11 cellular contexts compared by ENCODE assay signal in the genomic region with DNA sequence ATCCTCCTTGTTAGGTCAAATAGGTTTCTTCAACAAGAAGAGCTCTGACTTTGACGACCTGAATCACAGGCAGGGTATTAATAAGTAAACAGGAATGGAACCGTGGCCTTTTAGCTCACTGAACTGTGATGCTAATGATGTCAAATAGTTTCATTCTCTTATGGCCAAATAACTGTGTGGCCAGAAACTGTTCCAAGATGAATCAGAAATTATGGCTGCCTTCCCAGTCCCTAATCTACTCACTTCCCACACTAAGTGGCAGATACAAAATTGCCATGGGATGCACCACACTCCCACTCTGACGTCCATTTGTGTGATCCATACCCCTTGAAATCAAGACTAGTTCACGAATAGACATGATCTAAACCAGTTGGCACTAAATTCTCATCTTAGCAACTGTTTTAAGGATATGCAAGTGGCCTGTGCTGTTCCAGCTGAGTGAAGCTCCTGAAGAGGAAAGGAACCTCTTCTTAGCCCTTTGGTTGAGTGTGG.
DNase-seq lines count a peak whose midpoint lies in the region; TF ChIP-seq lines count a peak whose summit lies in the region.
"Had no signal": no experiment of that assay in that cellular context is flagged by ENCODE, and none has a peak within 500 bp of the region (broad histone marks: within the 10 kb centered on the region; RNA-seq: fewer than 3 reads in every experiment).

No MANE protein-coding gene starts in this region.

- TF ChIP-seq EP300 in SK-N-SH (IDR thresholded peaks at IDR 0.05; ENCODE audit: borderline replicate concordance in 1 of 2, low read depth in 1 of 2, low read length in 1 of 2) = peak in 1 of 2 experiments; percentile 88; a peak in 2 of 4 replicates

- peak; percentile 59 for DNase-seq in Daoy (ENCODE audit: low read depth)
- no peak for DNase-seq in SK-N-SH
- peak; percentile 93 for DNase-seq in fibroblast of villous mesenchyme (ENCODE audit: low read depth)
- peak; percentile 100 for DNase-seq in renal cortical epithelial cell (ENCODE audit: low read depth)
- DNase-seq in OCI-M2 (lab: John Stamatoyannopoulos, UW; ENCODE audit: unreplicated experiment) = no peak
- DNase-seq in activated CD4-positive, alpha-beta T cell treated with anti-CD3 and anti-CD28 coated beads for 4 hours = no peak
- no peak for DNase-seq in stimulated activated naive CD4-positive, alpha-beta T cell (lab: John Stamatoyannopoulos, UW)
- DNase-seq in SIG-M5 (lab: John Stamatoyannopoulos, UW) = no peak
- DNase-seq: DND-41, NCI-H146 had no signal

- H3K4me1 ChIP-seq in SK-N-SH (ENCODE audit: control insufficient read depth in 1 of 2, insufficient read depth in 2 of 2, low read depth in 1 of 2, low read length in 1 of 2) = peaks cover 6 to 14% of the 10 kb centered on the region in 2 experiments
- H3K4me1 ChIP-seq: prostate gland had no signal

- H3K36me3 ChIP-seq in SK-N-SH (replicated peaks in 1 of 2; ENCODE audit: control insufficient read depth in 1 of 2, insufficient read depth in 2 of 2, low read length in 1 of 2) = no peaks in the 10 kb centered on the region
- H3K36me3 ChIP-seq: prostate gland had no signal

- H3K9me2 ChIP-seq in SK-N-SH = no peaks in the 10 kb centered on the region

- H3F3A ChIP-seq in SK-N-SH (replicated peaks; ENCODE audit: insufficient read depth) = peaks cover 31% of the 10 kb centered on the region

- no peak overlapping the region for H2AFZ ChIP-seq in SK-N-SH (ENCODE audit: low read depth)

- H3K9me3 ChIP-seq in SK-N-SH = no peaks in the 10 kb centered on the region
- H3K9me3 ChIP-seq: prostate gland had no signal

- H3K9ac ChIP-seq in SK-N-SH = peak overlapping the region; percentile 59; the same call in 1 of the 2 replicates

- no peak for TF ChIP-seq RAD21 in SK-N-SH (IDR thresholded peaks at IDR 0.05; ENCODE audit: low read length)

- no peaks in the 10 kb centered on the region for H4K20me1 ChIP-seq in SK-N-SH (ENCODE audit: insufficient read depth)

- CTCF ChIA-PET in SK-N-SH (lab: Yijun Ruan, JAX) = interaction anchor here (0.6 to 1.0 kb wide), 2 partner anchors 13 to 25 kb away, joined by 3 read pairs; no protein-coding TSS in a partner anchor

- POLR2A ChIA-PET in SK-N-SH (lab: Yijun Ruan, JAX) = no interaction called here

- H3K4me2 ChIP-seq in SK-N-SH = no peak overlapping the region

- TF ChIP-seq CTCF in SK-N-SH (IDR thresholded peaks at IDR 0.05) (no peak), fibroblast of villous mesenchyme (IDR thresholded peaks at IDR 0.05; ENCODE audit: insufficient read depth, low read depth, low read length) (no peak)

- H3K4me3 ChIP-seq in SK-N-SH (ENCODE audit: low read depth in 2 of 2, low read length in 1 of 2) (no peak overlapping the region), fibroblast of villous mesenchyme (ENCODE audit: low read depth, low read length) (no peak overlapping the region)
- H3K4me3 ChIP-seq: prostate gland had no signal

- no peaks in the 10 kb centered on the region for H3K79me2 ChIP-seq in SK-N-SH (ENCODE audit: insufficient read depth)

- 21% methylated on average over 4 of the region's 4 CpGs for WGBS in SK-N-SH (ENCODE audit: low lambda C conversion rate)

- peak overlapping the region; percentile 51 to 97 for H3K27ac ChIP-seq in SK-N-SH (ENCODE audit: low read depth in 2 of 2, low read length in 1 of 2)
- H3K27ac ChIP-seq: prostate gland had no signal

- no peaks in the 10 kb centered on the region for H3K27me3 ChIP-seq in SK-N-SH (ENCODE audit: insufficient read depth)

TF ChIP-seq in SK-N-SH, 30 proteins besides CTCF, POLR2A, EP300 and RAD21:
- TF ChIP-seq, protein P1, sequence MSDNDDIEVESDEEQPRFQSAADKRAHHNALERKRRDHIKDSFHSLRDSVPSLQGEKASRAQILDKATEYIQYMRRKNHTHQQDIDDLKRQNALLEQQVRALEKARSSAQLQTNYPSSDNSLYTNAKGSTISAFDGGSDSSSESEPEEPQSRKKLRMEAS (IDR thresholded peaks at IDR 0.05; ENCODE audit: low read depth) = peak; percentile 19; the same call in 1 of the 2 replicates
- no peak for TF ChIP-seq RFX5 (IDR thresholded peaks at IDR 0.05; ENCODE audit: low read length)
- TF ChIP-seq FOSL2 (IDR thresholded peaks at IDR 0.05; ENCODE audit: borderline replicate concordance, low read depth) = peak; percentile 83; the same call in 1 of the 2 replicates
- TF ChIP-seq POLR2AphosphoS5 (IDR thresholded peaks at IDR 0.05; ENCODE audit: low read depth, low read length) = peak; percentile 13; the same call in 1 of the 2 replicates
- no peak for TF ChIP-seq SMC3 (IDR thresholded peaks at IDR 0.05; ENCODE audit: low read depth, low read length)
- no peak for TF ChIP-seq MEF2A (IDR thresholded peaks at IDR 0.05; ENCODE audit: borderline replicate concordance, low read depth)
- TF ChIP-seq, protein P2, sequence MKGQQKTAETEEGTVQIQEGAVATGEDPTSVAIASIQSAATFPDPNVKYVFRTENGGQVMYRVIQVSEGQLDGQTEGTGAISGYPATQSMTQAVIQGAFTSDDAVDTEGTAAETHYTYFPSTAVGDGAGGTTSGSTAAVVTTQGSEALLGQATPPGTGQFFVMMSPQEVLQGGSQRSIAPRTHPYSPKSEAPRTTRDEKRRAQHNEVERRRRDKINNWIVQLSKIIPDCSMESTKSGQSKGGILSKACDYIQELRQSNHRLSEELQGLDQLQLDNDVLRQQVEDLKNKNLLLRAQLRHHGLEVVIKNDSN (IDR thresholded peaks at IDR 0.05; ENCODE audit: borderline replicate concordance, low read depth) = no peak
- TF ChIP-seq YY1 (IDR thresholded peaks at IDR 0.05; ENCODE audit: low read depth) = no peak
- no peak for TF ChIP-seq GABPA (IDR thresholded peaks at IDR 0.05; ENCODE audit: low read depth)
- peak; percentile 98 for TF ChIP-seq NFIC (IDR thresholded peaks at IDR 0.05; ENCODE audit: borderline replicate concordance)
- TF ChIP-seq RXRA (IDR thresholded peaks at IDR 0.05; ENCODE audit: borderline replicate concordance, low read depth) = no peak; the same call in 1 of the 2 replicates
- TF ChIP-seq TCF12 (IDR thresholded peaks at IDR 0.05) = peak; percentile 80
- TF ChIP-seq, protein P3, sequence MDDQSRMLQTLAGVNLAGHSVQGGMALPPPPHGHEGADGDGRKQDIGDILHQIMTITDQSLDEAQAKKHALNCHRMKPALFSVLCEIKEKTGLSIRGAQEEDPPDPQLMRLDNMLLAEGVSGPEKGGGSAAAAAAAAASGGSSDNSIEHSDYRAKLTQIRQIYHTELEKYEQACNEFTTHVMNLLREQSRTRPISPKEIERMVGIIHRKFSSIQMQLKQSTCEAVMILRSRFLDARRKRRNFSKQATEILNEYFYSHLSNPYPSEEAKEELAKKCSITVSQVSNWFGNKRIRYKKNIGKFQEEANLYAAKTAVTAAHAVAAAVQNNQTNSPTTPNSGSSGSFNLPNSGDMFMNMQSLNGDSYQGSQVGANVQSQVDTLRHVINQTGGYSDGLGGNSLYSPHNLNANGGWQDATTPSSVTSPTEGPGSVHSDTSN (IDR thresholded peaks at IDR 0.05) = peak; percentile 80
- peak; percentile 80 for TF ChIP-seq JUND (IDR thresholded peaks at IDR 0.05)
- TF ChIP-seq, protein P4, sequence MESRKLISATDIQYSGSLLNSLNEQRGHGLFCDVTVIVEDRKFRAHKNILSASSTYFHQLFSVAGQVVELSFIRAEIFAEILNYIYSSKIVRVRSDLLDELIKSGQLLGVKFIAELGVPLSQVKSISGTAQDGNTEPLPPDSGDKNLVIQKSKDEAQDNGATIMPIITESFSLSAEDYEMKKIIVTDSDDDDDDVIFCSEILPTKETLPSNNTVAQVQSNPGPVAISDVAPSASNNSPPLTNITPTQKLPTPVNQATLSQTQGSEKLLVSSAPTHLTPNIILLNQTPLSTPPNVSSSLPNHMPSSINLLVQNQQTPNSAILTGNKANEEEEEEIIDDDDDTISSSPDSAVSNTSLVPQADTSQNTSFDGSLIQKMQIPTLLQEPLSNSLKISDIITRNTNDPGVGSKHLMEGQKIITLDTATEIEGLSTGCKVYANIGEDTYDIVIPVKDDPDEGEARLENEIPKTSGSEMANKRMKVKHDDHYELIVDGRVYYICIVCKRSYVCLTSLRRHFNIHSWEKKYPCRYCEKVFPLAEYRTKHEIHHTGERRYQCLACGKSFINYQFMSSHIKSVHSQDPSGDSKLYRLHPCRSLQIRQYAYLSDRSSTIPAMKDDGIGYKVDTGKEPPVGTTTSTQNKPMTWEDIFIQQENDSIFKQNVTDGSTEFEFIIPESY (IDR thresholded peaks at IDR 0.05; ENCODE audit: borderline replicate concordance, low read depth) = no peak
- TF ChIP-seq SIN3A (IDR thresholded peaks at IDR 0.05; ENCODE audit: borderline replicate concordance, low read depth, low read length) = 0 out of 2 replicates have a peak, but pooled peaks have one; percentile 23
- no peak for TF ChIP-seq RCOR1 (IDR thresholded peaks at IDR 0.05; ENCODE audit: low read length)
- TF ChIP-seq, protein P5, sequence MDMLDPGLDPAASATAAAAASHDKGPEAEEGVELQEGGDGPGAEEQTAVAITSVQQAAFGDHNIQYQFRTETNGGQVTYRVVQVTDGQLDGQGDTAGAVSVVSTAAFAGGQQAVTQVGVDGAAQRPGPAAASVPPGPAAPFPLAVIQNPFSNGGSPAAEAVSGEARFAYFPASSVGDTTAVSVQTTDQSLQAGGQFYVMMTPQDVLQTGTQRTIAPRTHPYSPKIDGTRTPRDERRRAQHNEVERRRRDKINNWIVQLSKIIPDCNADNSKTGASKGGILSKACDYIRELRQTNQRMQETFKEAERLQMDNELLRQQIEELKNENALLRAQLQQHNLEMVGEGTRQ (IDR thresholded peaks at IDR 0.05; ENCODE audit: borderline replicate concordance, low read depth, low read length) = no peak
- TF ChIP-seq TEAD4 (IDR thresholded peaks at IDR 0.05; ENCODE audit: borderline replicate concordance, insufficient read depth) = 0 out of 2 replicates have a peak, but pooled peaks have one; percentile 60
- no peak; the same call in 1 of the 2 replicates for TF ChIP-seq FOXM1 (IDR thresholded peaks at IDR 0.05; ENCODE audit: low read depth)
TF ChIP-seq in SK-N-SH: peak in this region for 9.

Comparison
In these comparisons a context has a peak if more than half of its experiments do, and no peak if none do; other contexts are left out.
1. DNase-seq: peak in Daoy (single experiment), fibroblast of villous mesenchyme (single experiment) and renal cortical epithelial cell (single experiment); none in SK-N-SH (single experiment), OCI-M2 (single experiment), activated CD4-positive, alpha-beta T cell treated with anti-CD3 and anti-CD28 coated beads for 4 hours (0 of 2), stimulated activated naive CD4-positive, alpha-beta T cell (0 of 6) and SIG-M5 (single experiment).